17 cellular contexts compared by ENCODE assay signal in the genomic region with DNA sequence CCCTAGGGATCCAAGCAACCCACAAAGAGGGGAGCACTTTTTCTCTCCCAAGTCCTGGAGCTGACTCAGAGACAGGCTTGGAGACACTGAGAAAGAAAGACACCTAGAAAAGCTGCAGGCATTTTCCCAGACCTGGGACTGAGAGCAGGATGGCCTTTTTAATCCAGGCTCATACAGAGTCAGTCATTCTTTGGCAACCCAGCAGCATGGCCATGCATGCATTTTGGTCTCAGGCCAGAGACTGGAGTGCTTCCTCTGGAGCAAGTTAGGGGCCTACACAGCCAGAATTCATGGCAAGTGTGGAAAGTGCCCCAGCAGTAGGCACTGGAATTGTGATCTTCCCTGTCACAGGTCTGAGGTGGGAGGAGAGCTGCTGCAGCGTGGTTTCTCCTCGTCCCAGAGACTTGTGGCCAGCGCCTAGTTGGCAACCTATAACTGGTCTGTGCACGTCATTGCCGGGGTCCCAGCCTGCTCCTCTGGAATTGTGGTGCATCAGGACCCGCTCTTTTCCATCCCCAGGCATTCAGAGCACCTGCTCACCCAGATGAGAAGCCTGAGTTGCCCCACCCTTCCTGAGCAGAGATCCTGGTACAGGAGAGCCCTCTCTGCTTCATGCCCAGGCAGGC.
"Had no signal": no experiment of that assay in that cellular context is flagged by ENCODE, and none has a peak within 500 bp of the region (broad histone marks: within the 10 kb centered on the region; RNA-seq: fewer than 3 reads in every experiment).

No MANE protein-coding gene starts in this region.

- H3K27me3 ChIP-seq: breast epithelium had no signal

- H3K4me3 ChIP-seq: breast epithelium had no signal

- DNase-seq: activated CD4-positive, alpha-beta T cell treated with anti-CD3 and anti-CD28 coated beads for 4 hours; activated CD8-positive, alpha-beta memory T cell treated with anti-CD3 and anti-CD28 coated beads, Interleukin-2, amount 50 U/mL, for 4 hours; activated CD8-positive, alpha-beta T cell treated with anti-CD3 and anti-CD28 coated beads for 36 hours; aorta; central memory CD4-positive, alpha-beta T cell; NCI-H1105 treated with DMSO at 0.1 percent for 48 hours; NCI-H146; NCI-H187 treated with DMSO at 0.1 percent for 48 hours; NCI-H2081 treated with DMSO at 0.1 percent for 48 hours; NCI-H226; NCI-H526 treated with DMSO at 0.1 percent for 48 hours; NCI-H82; RPMI8226; SHP77 treated with DMSO at 0.1 percent for 48 hours had no signal

- H3K27ac ChIP-seq: breast epithelium had no signal

- H3K4me1 ChIP-seq: breast epithelium had no signal

- ATAC-seq: activated CD4-positive, CD25-positive, alpha-beta regulatory T cell treated with anti-CD3 and anti-CD28 coated beads, Interleukin-2, amount 50 U/mL, for 24 hours; activated CD8-positive, alpha-beta T cell treated with anti-CD3 and anti-CD28 coated beads for 36 hours; Panc1 had no signal

- H3K36me3 ChIP-seq: breast epithelium had no signal
